In genomic region chr4:143406523-143406922, GRCh38 we compare ENCODE assay signal across 10 cellular contexts.
DNase-seq lines count a peak whose midpoint lies in the region; ATAC-seq and TF ChIP-seq lines count a peak whose summit lies in the region.
"Had no signal": no experiment of that assay in that cellular context is flagged by ENCODE, and none has a peak within 500 bp of the region (broad histone marks: within the 10 kb centered on the region; RNA-seq: fewer than 3 reads in every experiment).

No MANE protein-coding gene starts in this region.

- peak; percentile 17 for DNase-seq in AG08395 (ENCODE audit: low spot score)
- peak; percentile 90 for DNase-seq in OCI-M1 (lab: John Stamatoyannopoulos, UW)
- DNase-seq in neural crest cell (ENCODE audit: low read depth, low spot score), result no peak
- no peak for DNase-seq in ecto neural progenitor cell (ENCODE audit: low spot score)
- DNase-seq in NCI-H510A (lab: John Stamatoyannopoulos, UW), result no peak
- DNase-seq: effector memory CD8-positive, alpha-beta T cell; posterior cingulate gyrus had no signal

- H3K4me1 Mint-ChIP-seq in neural crest cell, result peaks cover 76% of the 10 kb centered on the region

- H3K36me3 Mint-ChIP-seq in neural crest cell (ENCODE audit: low read depth), result peaks cover 8% of the 10 kb centered on the region

- no peak for TF ChIP-seq CTCF in neural crest cell (conservative IDR thresholded peaks at IDR 0.05)

- H3K27me3 Mint-ChIP-seq in neural crest cell (ENCODE audit: low read depth), result peaks cover 7% of the 10 kb centered on the region

- peak overlapping the region; percentile 58 for H3K27ac Mint-ChIP-seq in neural crest cell (ENCODE audit: unreplicated experiment)
- H3K27ac Mint-ChIP-seq: effector memory CD8-positive, alpha-beta T cell had no signal

- H3K4me3 Mint-ChIP-seq in neural crest cell, result no peak overlapping the region
- H3K4me3 Mint-ChIP-seq: effector memory CD8-positive, alpha-beta T cell had no signal

- ATAC-seq in esophagus mucosa, result peak; percentile 22
- no peak for ATAC-seq in HG03095 (IDR thresholded peaks at IDR 0.05; ENCODE audit: unreplicated experiment)
- ATAC-seq in GM19452 (IDR thresholded peaks at IDR 0.05; ENCODE audit: unreplicated experiment), result no peak
- ATAC-seq: effector memory CD8-positive, alpha-beta T cell had no signal

- peaks cover 3% of the 10 kb centered on the region for H3K9me3 Mint-ChIP-seq in neural crest cell
- H3K9me3 Mint-ChIP-seq: effector memory CD8-positive, alpha-beta T cell had no signal

Comparison
In these comparisons a context has a peak if more than half of its experiments do, and no peak if none do; other contexts are left out.
1. DNase-seq: peak in AG08395 (single experiment) and OCI-M1 (single experiment); none in neural crest cell (single experiment), ecto neural progenitor cell (single experiment) and NCI-H510A (single experiment).